In the genomic region with DNA sequence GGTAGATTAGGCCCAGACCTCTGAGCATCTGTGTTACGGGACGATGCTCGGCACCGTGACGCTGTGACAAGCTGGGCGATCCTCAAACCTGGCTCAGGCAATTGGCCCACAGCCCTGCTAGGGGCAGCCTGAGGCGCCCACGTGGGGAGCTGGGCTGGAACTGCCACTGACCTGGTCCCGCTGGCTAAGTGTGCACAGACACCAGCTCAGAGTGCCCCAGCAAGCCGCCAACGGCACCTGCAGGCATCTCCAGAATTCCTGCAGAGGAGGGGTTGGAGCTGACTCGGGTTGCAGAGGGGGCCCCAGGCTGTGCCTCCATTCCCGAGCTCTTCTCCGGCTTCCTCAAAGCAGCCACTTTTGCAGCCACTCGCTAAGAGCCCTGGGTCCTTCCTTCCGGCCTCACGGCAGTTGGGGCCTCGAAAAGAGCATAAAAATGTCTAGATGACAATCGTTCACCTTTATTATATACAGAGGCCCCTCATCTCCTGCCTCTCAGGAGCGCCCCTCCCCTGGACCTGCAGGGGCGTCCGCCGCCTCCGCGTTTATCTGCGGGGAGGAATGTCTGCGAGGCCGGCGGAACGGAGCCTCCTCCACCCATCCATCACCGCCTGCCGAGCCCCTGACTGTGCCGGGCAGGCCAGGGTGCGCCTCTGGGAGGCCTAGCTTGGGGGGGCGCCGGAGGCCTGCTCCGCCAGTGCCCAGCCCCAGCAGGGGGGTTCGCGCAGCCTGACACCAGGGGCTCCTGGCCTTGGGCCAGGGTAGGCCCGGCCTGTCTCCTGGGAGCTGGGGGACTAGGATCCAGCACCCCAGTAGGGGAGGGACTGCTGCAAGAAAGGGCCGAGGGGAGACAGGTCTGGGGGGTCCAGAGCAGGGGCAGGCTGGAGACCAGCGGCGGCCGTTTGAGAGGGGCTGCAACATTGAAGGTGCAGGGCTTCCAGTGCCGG, we compare ENCODE assay signal across 22 cellular contexts.
DNase-seq lines count a peak whose midpoint lies in the region; ATAC-seq lines count a peak whose summit lies in the region.
"Had no signal": no experiment of that assay in that cellular context is flagged by ENCODE, and none has a peak within 500 bp of the region (broad histone marks: within the 10 kb centered on the region; RNA-seq: fewer than 3 reads in every experiment).

No MANE protein-coding gene starts in this region.

- no peak overlapping the region for H3K4me2 ChIP-seq in mesendoderm (ENCODE audit: low read length)
- H3K4me2 ChIP-seq: hepatocyte had no signal

- H3K27me3 ChIP-seq in mesendoderm (ENCODE audit: insufficient read depth, low read length, poor library complexity): no peaks in the 10 kb centered on the region
- H3K27me3 ChIP-seq: ascending aorta had no signal

- H3K4me3 ChIP-seq in mesendoderm (ENCODE audit: low read length): no peak overlapping the region
- H3K4me3 ChIP-seq: ascending aorta, dorsolateral prefrontal cortex, hepatocyte, prostate gland had no signal

- H3K9me3 Mint-ChIP-seq in activated naive CD4-positive, alpha-beta T cell treated with anti-CD3 and anti-CD28 coated beads for 36 hours: peaks cover 7% of the 10 kb centered on the region
- H3K9me3 Mint-ChIP-seq: CD4-positive, alpha-beta T cell had no signal

- CTCF ChIA-PET in activated naive CD4-positive, alpha-beta T cell treated with anti-CD3 and anti-CD28 coated beads for 36 hours (lab: Charles Lee): interaction anchor here (1.5 kb wide), 1 partner anchor 22 kb away, joined by 3 read pairs; no protein-coding TSS in a partner anchor

- H2BK15ac ChIP-seq in mesendoderm (replicated peaks; ENCODE audit: low read depth): no peak overlapping the region

- H3K4me3 Mint-ChIP-seq in activated naive CD4-positive, alpha-beta T cell treated with anti-CD3 and anti-CD28 coated beads for 36 hours: no peak overlapping the region
- H3K4me3 Mint-ChIP-seq: CD4-positive, alpha-beta T cell; naive B cell; stimulated activated naive CD8-positive, alpha-beta T cell treated with anti-CD3 and anti-CD28 coated beads, Interleukin-15, Interleukin-2, amounts not matched to agents 100 ng/mL and 50 ng/mL, for 24 hours had no signal

- no peaks in the 10 kb centered on the region for H3K36me3 ChIP-seq in mesendoderm (ENCODE audit: control insufficient read depth, insufficient read depth, low read length)
- H3K36me3 ChIP-seq: ascending aorta, prostate gland had no signal

- peaks cover 1% of the 10 kb centered on the region for H3K36me3 Mint-ChIP-seq in activated naive CD4-positive, alpha-beta T cell treated with anti-CD3 and anti-CD28 coated beads for 36 hours (ENCODE audit: low read depth)
- H3K36me3 Mint-ChIP-seq: activated naive CD4-positive, alpha-beta T cell treated with anti-CD3 and anti-CD28 coated beads, Interleukin-2, amount 50 U/mL, for 72 hours had no signal

- H3K79me2 ChIP-seq in mesendoderm (ENCODE audit: control insufficient read depth, insufficient read depth, low read length): no peaks in the 10 kb centered on the region
- H3K79me2 ChIP-seq: hepatocyte had no signal

- peak overlapping the region; percentile 16 for H3K18ac ChIP-seq in mesendoderm (ENCODE audit: low read length)

- no peaks in the 10 kb centered on the region for H3K4me1 Mint-ChIP-seq in activated naive CD4-positive, alpha-beta T cell treated with anti-CD3 and anti-CD28 coated beads for 36 hours (ENCODE audit: low read depth)
- H3K4me1 Mint-ChIP-seq: naive B cell had no signal

- no peak overlapping the region for H2BK5ac ChIP-seq in mesendoderm (ENCODE audit: low read length)

- H3K23ac ChIP-seq in mesendoderm (ENCODE audit: low read length): no peak overlapping the region

- peaks cover 8% of the 10 kb centered on the region for H3K27me3 Mint-ChIP-seq in activated naive CD4-positive, alpha-beta T cell treated with anti-CD3 and anti-CD28 coated beads for 36 hours (ENCODE audit: low read depth)

- H3K27ac ChIP-seq in mesendoderm (ENCODE audit: low read depth, low read length): no peak overlapping the region
- H3K27ac ChIP-seq: ascending aorta, dorsolateral prefrontal cortex, foreskin keratinocyte, hepatocyte, prostate gland had no signal

- H3K27ac Mint-ChIP-seq in activated naive CD4-positive, alpha-beta T cell treated with anti-CD3 and anti-CD28 coated beads for 36 hours: no peak overlapping the region
- H3K27ac Mint-ChIP-seq: activated naive CD4-positive, alpha-beta T cell treated with anti-CD3 and anti-CD28 coated beads, Interleukin-2, amount 50 U/mL, for 72 hours; CD4-positive, alpha-beta T cell; naive B cell; stimulated activated naive CD8-positive, alpha-beta T cell treated with anti-CD3 and anti-CD28 coated beads, Interleukin-15, Interleukin-2, amounts not matched to agents 100 ng/mL and 50 ng/mL, for 24 hours had no signal

- H2AK5ac ChIP-seq in mesendoderm (ENCODE audit: low read length): no peak overlapping the region

- no peak overlapping the region for H3K4ac ChIP-seq in mesendoderm (ENCODE audit: low read depth, low read length)

- peak; percentile 15 for DNase-seq in AG20443 (ENCODE audit: low spot score)
- DNase-seq in ELF-1 (ENCODE audit: low read depth, low spot score): peak; percentile 74
- peak; percentile 34 for DNase-seq in activated CD8-positive, alpha-beta memory T cell treated with anti-CD3 and anti-CD28 coated beads, Interleukin-2, amount 50 U/mL, for 48 hours
- DNase-seq in mesendoderm: peak; percentile 40
- no peak for DNase-seq in NCI-H187 (lab: John Stamatoyannopoulos, UW)
- DNase-seq in activated naive CD4-positive, alpha-beta T cell treated with anti-CD3 and anti-CD28 coated beads for 36 hours: no peak
- DNase-seq: activated CD4-positive, alpha-beta T cell treated with anti-CD3 and anti-CD28 coated beads, Interleukin-2, amount 50 U/mL, for 4 hours; central memory CD4-positive, alpha-beta T cell; dorsolateral prefrontal cortex; foreskin keratinocyte; islet precursor cell; Karpas-422; naive B cell; SW 1271 had no signal

- no peak overlapping the region for H3K9ac ChIP-seq in mesendoderm (ENCODE audit: low read length)

- intact Hi-C loops in activated naive CD4-positive, alpha-beta T cell treated with anti-CD3 and anti-CD28 coated beads for 36 hours (cut with micrococcal nuclease): no loop called here

- WGBS in mesendoderm (ENCODE audit: extremely low coverage, insufficient coverage, low lambda C conversion rate): no CpG with 5 or more reads among the region's 45 CpGs

- H3K56ac ChIP-seq in mesendoderm (ENCODE audit: low read length): no peak overlapping the region

- no peak for ATAC-seq in GM19023 (IDR thresholded peaks at IDR 0.05; ENCODE audit: unreplicated experiment)
- ATAC-seq in HG02840 (IDR thresholded peaks at IDR 0.05; ENCODE audit: low FRiP score, unreplicated experiment): no peak
- ATAC-seq: activated naive CD4-positive, alpha-beta T cell treated with anti-CD3 and anti-CD28 coated beads, Interleukin-2, amount 50 U/mL, for 72 hours; foreskin keratinocyte had no signal

- no peak overlapping the region for H2BK120ac ChIP-seq in mesendoderm (ENCODE audit: low read depth, low read length)

- no peaks in the 10 kb centered on the region for H3K4me1 ChIP-seq in mesendoderm (ENCODE audit: control insufficient read depth, low read depth, low read length)
- H3K4me1 ChIP-seq: ascending aorta, foreskin keratinocyte, prostate gland had no signal

- no peak overlapping the region for H4K5ac ChIP-seq in mesendoderm (ENCODE audit: low read length)

- H3K79me1 ChIP-seq in mesendoderm (ENCODE audit: low read length): no peaks in the 10 kb centered on the region

- no peak overlapping the region for H4K8ac ChIP-seq in mesendoderm (ENCODE audit: low read depth, low read length)

Comparison
In these comparisons a context has a peak if more than half of its experiments do, and no peak if none do; other contexts are left out.
1. DNase-seq: peak in AG20443 (single experiment), ELF-1 (single experiment), activated CD8-positive, alpha-beta memory T cell treated with anti-CD3 and anti-CD28 coated beads, Interleukin-2, amount 50 U/mL, for 48 hours (single experiment) and mesendoderm (single experiment); none in NCI-H187 (0 of 2) and activated naive CD4-positive, alpha-beta T cell treated with anti-CD3 and anti-CD28 coated beads for 36 hours (single experiment).